Comparison of ENCODE assay signal across 12 cellular contexts in genomic region chr4:109649872-109650271, GRCh38. TPM values are rescaled to one million over a fixed set of nuclear protein-coding genes. Genes with fewer than 3 reads are reported as not detected.
DNase-seq lines count a peak whose midpoint lies in the region; ATAC-seq, FAIRE-seq and TF ChIP-seq lines count a peak whose summit lies in the region.
"Had no signal": no experiment of that assay in that cellular context is flagged by ENCODE, and none has a peak within 500 bp of the region (broad histone marks: within the 10 kb centered on the region; RNA-seq: fewer than 3 reads in every experiment).

No MANE protein-coding gene starts in this region.

- ATAC-seq in GM21423 (IDR thresholded peaks at IDR 0.05; ENCODE audit: unreplicated experiment) (peak; percentile 76), HG03159 (IDR thresholded peaks at IDR 0.05; ENCODE audit: unreplicated experiment) (peak; percentile 80), K562 (no peak)

- no peaks in the 10 kb centered on the region for H3K79me2 ChIP-seq in K562 (ENCODE audit: control insufficient read depth, insufficient read depth, low read length)

- BruUV-seq in K562 (replicated peaks; lab: Mats Ljungman, UMichigan): no TSS peak

- peaks cover 0 to 1% of the 10 kb centered on the region in 2 experiments; a peak in 1 of 5 replicates for H3K27me3 ChIP-seq in K562 (ENCODE audit: control insufficient read depth in 2 of 2, insufficient read depth in 2 of 2, low read length in 2 of 2)
- no peaks in the 10 kb centered on the region for H3K27me3 ChIP-seq in dorsolateral prefrontal cortex
- no peaks in the 10 kb centered on the region for H3K27me3 ChIP-seq in testis
- H3K27me3 ChIP-seq: SJCRH30 had no signal

- POLR2A ChIA-PET in K562 (lab: Yijun Ruan, JAX): no interaction called here

- TF ChIP-seq CTCF in K562 (IDR thresholded peaks at IDR 0.05 in 2 of 3, conservative IDR thresholded peaks at IDR 0.05 in 1 of 3; ENCODE audit: insufficient read depth in 2 of 3, low read depth in 1 of 3, low read length in 3 of 3) (no peak), dorsolateral prefrontal cortex (IDR thresholded peaks at IDR 0.05 in 54 of 56, conservative IDR thresholded peaks at IDR 0.05 in 2 of 56; ENCODE audit: low read depth in 1 of 56, partially characterized antibody in 56 of 56) (no peak), testis (IDR thresholded peaks at IDR 0.05) (no peak)

- H3K9me3 ChIP-seq in K562 (replicated peaks; ENCODE audit: control insufficient read depth, insufficient read depth, low read depth, low read length) (no peaks in the 10 kb centered on the region), testis (no peaks in the 10 kb centered on the region)
- H3K9me3 ChIP-seq: SJCRH30 had no signal

- peak; percentile 1 for DNase-seq in NCI-H82 (lab: John Stamatoyannopoulos, UW)
- no peak for DNase-seq in NCI-H82 treated with DMSO at 0.1 percent for 48 hours (lab: John Stamatoyannopoulos, UW; ENCODE audit: unreplicated experiment)
- DNase-seq in K562 (ENCODE audit: extremely low read depth in 1 of 4, low spot score in 3 of 4): no peak
- no peak for DNase-seq in dorsolateral prefrontal cortex
- no peak for DNase-seq in testis
- no peak for DNase-seq in ecto neural progenitor cell (ENCODE audit: low spot score)
- DNase-seq: mesenchymal stem cell, SJCRH30 had no signal

- TF ChIP-seq POLR2A in K562 (conservative IDR thresholded peaks at IDR 0.05): no peak
- TF ChIP-seq POLR2A in testis (IDR thresholded peaks at IDR 0.05): no peak

- no peaks in the 10 kb centered on the region for H3K9me1 ChIP-seq in K562 (ENCODE audit: control insufficient read depth, insufficient read depth, low read length)

- H3K4me1 ChIP-seq in K562 (replicated peaks in 1 of 2; ENCODE audit: control insufficient read depth in 2 of 2, insufficient read depth in 2 of 2, low read length in 2 of 2): no peaks in the 10 kb centered on the region
- no peaks in the 10 kb centered on the region for H3K4me1 ChIP-seq in testis
- H3K4me1 ChIP-seq: SJCRH30 had no signal

- intact Hi-C loops in K562 (cut with micrococcal nuclease) (loop anchor here (10.0 kb wide), 1 partner anchor 315 kb away; no protein-coding TSS in a partner anchor), dorsolateral prefrontal cortex (cut with DNase I) (no loop called here), testis (cut with DNase I; ENCODE audit: low total_unique reads) (no loop called here)

- H3K4me3 ChIP-seq in K562 (no peak overlapping the region), dorsolateral prefrontal cortex (no peak overlapping the region), testis (no peak overlapping the region)
- H3K4me3 ChIP-seq: SJCRH30, smooth muscle cell had no signal

- H3K4me2 ChIP-seq in K562 (ENCODE audit: insufficient read depth, low read length): no peak overlapping the region
- H3K4me2 ChIP-seq: smooth muscle cell had no signal

- no peak for FAIRE-seq in K562 (lab: Jason Lieb, UNC)

- no peak overlapping the region for H3K9ac ChIP-seq in K562 (ENCODE audit: insufficient read depth in 1 of 2, low read depth in 2 of 2, low read length in 2 of 2)

- H2AFZ ChIP-seq in K562 (ENCODE audit: low read depth, low read length): no peak overlapping the region

- CTCF ChIA-PET in K562 (lab: Yijun Ruan, JAX; ENCODE audit: low intra/inter-chr PET ratio): no interaction called here

- H4K20me1 ChIP-seq in K562 (replicated peaks; ENCODE audit: control insufficient read depth, insufficient read depth, low read length): no peaks in the 10 kb centered on the region

- no peak for TF ChIP-seq RAD21 in K562 (CRISPR knock-in tag; conservative IDR thresholded peaks at IDR 0.05 in 1 of 2, IDR thresholded peaks at IDR 0.05 in 1 of 2)

- no peak overlapping the region for H3K27ac ChIP-seq in K562 (ENCODE audit: extremely low read depth, low read depth, low read length)
- no peak overlapping the region for H3K27ac ChIP-seq in dorsolateral prefrontal cortex
- no peak overlapping the region for H3K27ac ChIP-seq in testis
- H3K27ac ChIP-seq: 22Rv1, SJCRH30 had no signal

- 40% methylated on average over 1 of the region's 1 CpG for WGBS in K562 (ENCODE audit: insufficient coverage, low coverage, missing lambda C conversion rate)
- whole genome bisulfite sequencing in testis, 2 donors: 94% methylated on average over 1 of the region's 1 CpG

- TF ChIP-seq EP300 in K562 (IDR thresholded peaks at IDR 0.05; ENCODE audit: low read length): no peak

- H3K36me3 ChIP-seq in K562 (ENCODE audit: control insufficient read depth, insufficient read depth, low read length) (no peaks in the 10 kb centered on the region), testis (ENCODE audit: low read depth, missing control alignments) (no peaks in the 10 kb centered on the region)
- H3K36me3 ChIP-seq: SJCRH30 had no signal

- in situ Hi-C loops in K562 (cut with MboI): loop anchor here (10.0 kb wide), 1 partner anchor 225 kb away; no protein-coding TSS in a partner anchor

TF ChIP-seq in K562, 482 proteins besides CTCF, POLR2A, EP300 and RAD21:
- TF ChIP-seq ZNF445 (CRISPR knock-in tag; IDR thresholded peaks at IDR 0.05; ENCODE audit: low read depth) (no peak), PRDM10 (IDR thresholded peaks at IDR 0.05; ENCODE audit: partially characterized antibody) (peak; percentile 53)

RNA-seq across cellular contexts. Expression of gene CASP6, which starts 53.4 kb away (rescaled TPM):
- 8.4 and 10.8 TPM in 2 replicates for total RNA-seq in K562 (2011; cell fraction: chromatin; rRNA removed; ENCODE audit: low replicate concordance)
- 6.1 and 7.5 TPM in 2 replicates for total RNA-seq in K562 (2011; cell fraction: nucleolus; rRNA removed)
- total RNA-seq in K562 (2011; cell fraction: nucleoplasm; rRNA removed): 5.4 and 8.3 TPM in 2 replicates
- total RNA-seq in K562 (2014; rRNA removed) (34.3 and 39.1 TPM in 2 replicates), K562 (2014; rRNA removed; fragmentation: Illumina TruSeq; extraction: Trizol) (31.7 and 42.2 TPM in 2 replicates), K562 (2015; rRNA removed; fragmentation: Illumina TruSeq; extraction: Trizol) (47.7 and 48.1 TPM in 2 replicates), K562 (2021) (20.8 and 22.3 TPM in 2 replicates), dorsolateral prefrontal cortex (10 to 100 TPM in 17 of 120 experiments, 1 to 10 TPM in 103; 1.6 to 17.7 (median 6.1) TPM), testis (1 to 10 TPM; 7.1 to 7.3 TPM)
- polyA plus RNA-seq in K562 (2011; rRNA removed) (56.7 and 72.7 TPM in 2 replicates), K562 (2014; fragmentation: Illumina TruSeq; extraction: Trizol) (52.1 and 57.5 TPM in 2 replicates), K562 (2014; fragmentation: Nextera tagmentation; extraction: Ambion mirVana) (10 to 100 TPM; 23.0 to 31.7 TPM), K562 (2014; rRNA removed) (47.4 and 50.9 TPM in 2 replicates), testis (ENCODE audit: insufficient read depth, low read depth, low replicate concordance) (3.6 TPM)
- 24.9 and 48.9 TPM in 2 replicates for polyA plus RNA-seq in K562 (2011; cell fraction: cytosol; rRNA removed)
- 9.4 and 11.0 TPM in 2 replicates for polyA plus RNA-seq in K562 (2011; cell fraction: nucleus; rRNA removed)
- 31.2 and 32.9 TPM in 2 replicates for polyA plus RNA-seq in K562 (2012)
- 62.8 and 69.4 TPM in 2 replicates for polyA minus RNA-seq in K562 (2011; rRNA and poly(A)+ RNA removed)
- 16.0 and 25.0 TPM in 2 replicates for polyA minus RNA-seq in K562 (2011; cell fraction: cytosol; rRNA and poly(A)+ RNA removed)
- 2.0 and 8.3 TPM in 2 replicates for polyA minus RNA-seq in K562 (2011; cell fraction: nucleus; rRNA and poly(A)+ RNA removed)
